16 cellular contexts compared by ENCODE assay signal in genomic region chr2:9477914-9478313, GRCh38.
"Had no signal": no experiment of that assay in that cellular context is flagged by ENCODE, and none has a peak within 500 bp of the region (broad histone marks: within the 10 kb centered on the region; RNA-seq: fewer than 3 reads in every experiment).

No MANE protein-coding gene starts in this region.

- ATAC-seq: left lung had no signal

- H3K36me3 ChIP-seq: colonic mucosa had no signal

- H3K9me3 ChIP-seq: colonic mucosa, left lung, sigmoid colon, thyroid gland had no signal

- H3K9me3 Mint-ChIP-seq: central memory CD8-positive, alpha-beta T cell had no signal

- DNase-seq: activated CD4-positive, alpha-beta T cell treated with anti-CD3 and anti-CD28 coated beads for 1 hour; activated CD4-positive, alpha-beta T cell treated with anti-CD3 and anti-CD28 coated beads, Interleukin-2, amount 50 U/mL, for 48 hours; activated CD8-positive, alpha-beta memory T cell treated with anti-CD3 and anti-CD28 coated beads, Interleukin-2, amount 50 U/mL, for 48 hours; activated naive CD4-positive, alpha-beta T cell; aorta; brain microvascular endothelial cell; colonic mucosa; kidney; left lung; occipital lobe; posterior cingulate gyrus; sigmoid colon; stimulated activated naive CD4-positive, alpha-beta T cell; thyroid gland; WERI-Rb-1 had no signal

- H3K4me3 Mint-ChIP-seq: central memory CD8-positive, alpha-beta T cell had no signal

- H3K4me3 ChIP-seq: colonic mucosa, left lung, sigmoid colon, thyroid gland had no signal

- H3K27ac ChIP-seq: brain microvascular endothelial cell, colonic mucosa, left lung, sigmoid colon, thyroid gland, WERI-Rb-1 had no signal

- H3K27me3 ChIP-seq: brain microvascular endothelial cell, colonic mucosa, left lung, sigmoid colon, thyroid gland had no signal

- H3K27me3 Mint-ChIP-seq: central memory CD8-positive, alpha-beta T cell had no signal
